17 cellular contexts compared by ENCODE assay signal in genomic region chr6:71908162-71908765, GRCh38.
DNase-seq lines count a peak whose midpoint lies in the region; ATAC-seq lines count a peak whose summit lies in the region.
"Had no signal": no experiment of that assay in that cellular context is flagged by ENCODE, and none has a peak within 500 bp of the region (broad histone marks: within the 10 kb centered on the region; RNA-seq: fewer than 3 reads in every experiment).

No MANE protein-coding gene starts in this region.

- DNase-seq in cerebellar cortex (ENCODE audit: low spot score) (peak; percentile 44), AML-193 (lab: John Stamatoyannopoulos, UW) (no peak), pons (ENCODE audit: low spot score) (no peak)
- DNase-seq in activated CD8-positive, alpha-beta memory T cell treated with anti-CD3 and anti-CD28 coated beads, Interleukin-2, amount 50 U/mL, for 48 hours = no peak
- DNase-seq: activated CD4-positive, alpha-beta T cell treated with anti-CD3 and anti-CD28 coated beads, Interleukin-2, amount 10 ng/mL, durations not matched to agents 24 days and 14 days; activated T-cell treated with anti-CD3 and anti-CD28 coated beads, Interleukin-2, amount 50 U/mL, for 48 hours; cerebellar nuclear complex; DMS153; immature natural killer cell; mesenchymal stem cell; SHP77 treated with DMSO at 0.1 percent for 48 hours; sigmoid colon; stimulated activated CD4-positive, alpha-beta T cell treated with anti-CD3 and anti-CD28 coated beads, Interleukin-4, amount 100 ng/mL, for 24 hours had no signal

- ATAC-seq in GM18861 (IDR thresholded peaks at IDR 0.05; ENCODE audit: unreplicated experiment) (peak; percentile 82), GM21526 (IDR thresholded peaks at IDR 0.05; ENCODE audit: low FRiP score, unreplicated experiment) (peak; percentile 61), HG03060 (IDR thresholded peaks at IDR 0.05; ENCODE audit: low read depth, unreplicated experiment) (peak; percentile 77), HG03457 (IDR thresholded peaks at IDR 0.05; ENCODE audit: unreplicated experiment) (no peak)
